11 cellular contexts compared by ENCODE assay signal in genomic region chr1:27774654-27775053, GRCh38. TPM values are rescaled to one million over a fixed set of nuclear protein-coding genes. Genes with fewer than 3 reads are reported as not detected.
A peak's percentile ranks its signal among the peaks of the same experiment; 100 is the strongest.
DNase-seq lines count a peak whose midpoint lies in the region; TF ChIP-seq lines count a peak whose summit lies in the region.
"Had no signal": no experiment of that assay in that cellular context is flagged by ENCODE, and none has a peak within 500 bp of the region (broad histone marks: within the 10 kb centered on the region; RNA-seq: fewer than 3 reads in every experiment).

No MANE protein-coding gene starts in this region.

- DNase-seq in GM12865 (ENCODE audit: low read depth), result no peak
- no peak for DNase-seq in SK-N-MC (ENCODE audit: low read depth, low spot score)
- DNase-seq in fibroblast of mammary gland (ENCODE audit: low read depth), result no peak
- DNase-seq in spleen, result no peak
- no peak for DNase-seq in activated CD4-positive, alpha-beta memory T cell treated with anti-CD3 and anti-CD28 coated beads, Interleukin-2, amount 10 ng/mL, durations not matched to agents 7 days and 5 days
- no peak for DNase-seq in activated CD4-positive, alpha-beta T cell treated with anti-CD3 and anti-CD28 coated beads, Interleukin-2, amount 50 U/mL, for 1 hour
- DNase-seq in activated CD8-positive, alpha-beta memory T cell treated with anti-CD3 and anti-CD28 coated beads for 24 hours, result no peak
- DNase-seq: left cardiac atrium, NCI-H187 treated with DMSO at 0.1 percent for 48 hours, posterior cingulate gyrus, T-helper 9 cell had no signal

- CTCF ChIA-PET in activated CD4-positive, alpha-beta memory T cell treated with anti-CD3 and anti-CD28 coated beads, Interleukin-2, amount 10 ng/mL, durations not matched to agents 7 days and 5 days (lab: Charles Lee), result interaction anchor here (1.2 to 3.7 kb wide), 3 partner anchors 49 to 105 kb away, joined by 3 to 35 read pairs (median 28); partner anchors contain the start of gene FAM76A

- H3K9ac ChIP-seq in SK-N-MC (ENCODE audit: insufficient read length), result peak overlapping the region; percentile 88

- no peaks in the 10 kb centered on the region for H3K36me3 ChIP-seq in SK-N-MC (ENCODE audit: insufficient read depth, low read length)
- H3K36me3 ChIP-seq in spleen, result peaks cover 0 to 40% (median 4%) of the 10 kb centered on the region in 6 donors

- H3K4me1 ChIP-seq in spleen, result peaks cover 26 to 78% (median 55%) of the 10 kb centered on the region in 6 donors

- POLR2A ChIA-PET in activated CD4-positive, alpha-beta memory T cell treated with anti-CD3 and anti-CD28 coated beads, Interleukin-2, amount 10 ng/mL, durations not matched to agents 7 days and 5 days (lab: Charles Lee), result interaction anchor here (2.8 to 3.9 kb wide), 4 partner anchors 15 to 103 kb away, joined by 9 to 35 read pairs (median 26); partner anchors contain the start of genes FAM76A, IFI6 and PPP1R8

- H3K9me3 ChIP-seq in SK-N-MC (ENCODE audit: low read depth, low read length) (no peaks in the 10 kb centered on the region), spleen (no peaks in the 10 kb centered on the region)

- H3K4me1 Mint-ChIP-seq in activated CD4-positive, alpha-beta memory T cell treated with anti-CD3 and anti-CD28 coated beads, Interleukin-2, amount 10 ng/mL, durations not matched to agents 7 days and 5 days, result peaks cover 33% of the 10 kb centered on the region

- H3K4me3 ChIP-seq in GM12865 (ENCODE audit: low read depth, low read length), result peak overlapping the region; percentile 58
- H3K4me3 ChIP-seq in SK-N-MC, result no peak overlapping the region
- peak overlapping the region; percentile 95 for H3K4me3 ChIP-seq in fibroblast of mammary gland (ENCODE audit: control insufficient read depth, low read depth, low read length)
- H3K4me3 ChIP-seq in spleen, result peak overlapping the region in 3 of 8 donors; percentile 87 to 92 (median 87)

- peaks cover 11% of the 10 kb centered on the region for H3K36me3 Mint-ChIP-seq in activated CD4-positive, alpha-beta memory T cell treated with anti-CD3 and anti-CD28 coated beads, Interleukin-2, amount 10 ng/mL, durations not matched to agents 7 days and 5 days (ENCODE audit: low read depth)

- H3K27me3 ChIP-seq in spleen (replicated peaks in 1 of 7), result no peaks in the 10 kb centered on the region

- H3K4me3 Mint-ChIP-seq in activated CD4-positive, alpha-beta memory T cell treated with anti-CD3 and anti-CD28 coated beads, Interleukin-2, amount 10 ng/mL, durations not matched to agents 7 days and 5 days, result no peak overlapping the region

- WGBS in spleen, 5 donors, result 77 to 90% (median 87%) methylated on average over 2 of the region's 2 CpGs

- H3K27me3 Mint-ChIP-seq in activated CD4-positive, alpha-beta memory T cell treated with anti-CD3 and anti-CD28 coated beads, Interleukin-2, amount 10 ng/mL, durations not matched to agents 7 days and 5 days, result no peaks in the 10 kb centered on the region

- intact Hi-C loops in spleen (cut with DNase I; ENCODE audit: low total_unique reads), result no loop called here

- H3K9me3 Mint-ChIP-seq in activated CD4-positive, alpha-beta memory T cell treated with anti-CD3 and anti-CD28 coated beads, Interleukin-2, amount 10 ng/mL, durations not matched to agents 7 days and 5 days, result no peaks in the 10 kb centered on the region

- no peak for TF ChIP-seq POLR2A in spleen (IDR thresholded peaks at IDR 0.05)

- no peak overlapping the region for H3K27ac Mint-ChIP-seq in activated CD4-positive, alpha-beta memory T cell treated with anti-CD3 and anti-CD28 coated beads, Interleukin-2, amount 10 ng/mL, durations not matched to agents 7 days and 5 days

- H3K27ac ChIP-seq in SK-N-MC, result no peak overlapping the region
- peak overlapping the region in 7 of 8 donors; percentile 93 to 99 (median 98) for H3K27ac ChIP-seq in spleen

- TF ChIP-seq CTCF in GM12865 (IDR thresholded peaks at IDR 0.05; ENCODE audit: insufficient read depth, low read depth, low read length, missing control alignments) (no peak), fibroblast of mammary gland (conservative IDR thresholded peaks at IDR 0.05; ENCODE audit: control insufficient read depth, insufficient read depth, low read depth, low read length) (no peak), spleen (IDR thresholded peaks at IDR 0.05 in 8 of 11, conservative IDR thresholded peaks at IDR 0.05 in 3 of 11) (no peak)

RNA-seq across cellular contexts. Expression of gene STX12, which starts 1.6 kb away (rescaled TPM):
- total RNA-seq in spleen, result 10 to 100 TPM; 45.4 to 88.1 (median 54.0) TPM
- 10 to 100 TPM; 17.7 to 33.2 (median 20.2) TPM for polyA plus RNA-seq in spleen
- total RNA-seq in activated CD4-positive, alpha-beta memory T cell treated with anti-CD3 and anti-CD28 coated beads, Interleukin-2, amount 10 ng/mL, durations not matched to agents 7 days and 5 days, result 10 to 100 TPM; 32.0 to 33.1 TPM

RNA-seq across cellular contexts. Expression of gene FAM76A, which starts 48.9 kb away (rescaled TPM):
- total RNA-seq in spleen, result 10 to 100 TPM; 10.1 to 18.2 (median 15.5) TPM
- 1 to 10 TPM; 4.0 to 5.4 (median 4.1) TPM for polyA plus RNA-seq in spleen
- 10 to 100 TPM; 13.6 to 14.1 TPM for total RNA-seq in activated CD4-positive, alpha-beta memory T cell treated with anti-CD3 and anti-CD28 coated beads, Interleukin-2, amount 10 ng/mL, durations not matched to agents 7 days and 5 days

RNA-seq across cellular contexts. Expression of gene PPP1R8, which starts 55.9 kb away (rescaled TPM):
- 10 to 100 TPM; 24.7 to 39.1 (median 30.1) TPM for total RNA-seq in spleen
- polyA plus RNA-seq in spleen, result 10 to 100 TPM; 22.5 to 33.8 (median 29.1) TPM
- 10 to 100 TPM; 48.5 to 51.2 TPM for total RNA-seq in activated CD4-positive, alpha-beta memory T cell treated with anti-CD3 and anti-CD28 coated beads, Interleukin-2, amount 10 ng/mL, durations not matched to agents 7 days and 5 days
